32 cellular contexts compared by ENCODE assay signal in the genomic region with DNA sequence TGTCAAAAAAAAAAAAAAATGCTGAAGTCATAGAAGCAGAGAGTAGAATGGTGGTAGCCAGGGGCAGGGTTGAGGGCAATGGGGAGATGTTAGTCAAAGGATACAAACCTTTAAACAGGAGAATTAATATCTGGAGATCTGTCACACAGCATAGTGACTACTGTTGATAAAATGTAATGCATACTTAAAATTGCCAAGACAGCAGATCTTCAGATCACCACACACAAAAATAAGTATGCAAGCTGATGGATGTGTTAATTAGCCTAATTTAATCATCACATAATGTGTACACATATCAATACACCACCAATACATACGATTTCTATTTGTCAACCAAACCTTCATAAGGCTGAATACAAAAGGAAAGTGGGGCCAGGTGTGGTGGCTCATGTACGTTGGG.
DNase-seq lines count a peak whose midpoint lies in the region; ATAC-seq, FAIRE-seq and TF ChIP-seq lines count a peak whose summit lies in the region.
"Had no signal": no experiment of that assay in that cellular context is flagged by ENCODE, and none has a peak within 500 bp of the region (broad histone marks: within the 10 kb centered on the region; RNA-seq: fewer than 3 reads in every experiment).

No MANE protein-coding gene starts in this region.

- no peak overlapping the region for H2AFZ ChIP-seq in HepG2 (ENCODE audit: low read length)

- peaks cover 0 to 9% of the 10 kb centered on the region in 2 experiments; a peak in 1 of 5 replicates for H3K27me3 ChIP-seq in HepG2 (ENCODE audit: control insufficient read depth in 1 of 2, insufficient read depth in 2 of 2, low read length in 2 of 2)
- peaks cover 0 to under 1% of the 10 kb centered on the region in 2 donors for H3K27me3 ChIP-seq in right lobe of liver

- TF ChIP-seq CTCF in HepG2 (CRISPR knock-in tag; IDR thresholded peaks at IDR 0.05) (no peak), right lobe of liver (IDR thresholded peaks at IDR 0.05) (no peak), A549 (IDR thresholded peaks at IDR 0.05) (no peak)

- H3K36me3 ChIP-seq in HepG2 (replicated peaks in 1 of 2; ENCODE audit: control insufficient read depth in 1 of 2, insufficient read depth in 2 of 2, low read length in 2 of 2) (no peaks in the 10 kb centered on the region), right lobe of liver (no peaks in the 10 kb centered on the region)
- H3K36me3 ChIP-seq: BE2C; BLaER1; BLaER1 treated with 17β-estradiol and CSF1 and Interleukin-3, amounts not matched to agents 10 nM and 100 nM had no signal

- CTCF ChIA-PET in HepG2 (lab: Yijun Ruan, JAX; ENCODE audit: low intra/inter-chr PET ratio, low total read pairs) (no interaction called here), A549 (lab: Yijun Ruan, JAX) (interaction anchor here (0.9 to 8.3 kb wide), 3 partner anchors 6 to 58 kb away, joined by 3 to 86 read pairs (median 4); no protein-coding TSS in a partner anchor)

- in situ Hi-C loops in HepG2 (cut with HindIII; ENCODE audit: extremely low pct_ligation_motif_present, low pct_unique_long_range_greater_than_20kb) = no loop called here

- no peaks in the 10 kb centered on the region for H3K9me3 ChIP-seq in HepG2 (ENCODE audit: low read length)
- H3K9me3 ChIP-seq in right lobe of liver = no peaks in the 10 kb centered on the region
- no peaks in the 10 kb centered on the region for H3K9me3 ChIP-seq in A549
- H3K9me3 ChIP-seq: BE2C, BLaER1, Caco-2 had no signal

- TF ChIP-seq EP300 in HepG2 (IDR thresholded peaks at IDR 0.05; ENCODE audit: low read depth in 2 of 2, low read length in 2 of 2) (no peak), HepG2 (CRISPR knock-in tag; IDR thresholded peaks at IDR 0.05; ENCODE audit: borderline replicate concordance) (no peak), A549 (IDR thresholded peaks at IDR 0.05) (no peak)

- peaks cover 1% of the 10 kb centered on the region; the same call in 1 of the 2 replicates for H4K20me1 ChIP-seq in HepG2 (ENCODE audit: insufficient read depth, low read length)
- H4K20me1 ChIP-seq: BLaER1 had no signal

- 4% methylated on average over 2 of the region's 2 CpGs for WGBS in HepG2 (ENCODE audit: low lambda C conversion rate)
- WGBS in right lobe of liver (ENCODE audit: insufficient coverage, low coverage, low lambda C conversion rate, missing lambda C conversion rate) = 20% methylated on average over 2 of the region's 2 CpGs
- WGBS in A549 (ENCODE audit: missing lambda C conversion rate) = 4% methylated on average over 2 of the region's 2 CpGs

- no peak overlapping the region for H3K9ac ChIP-seq in HepG2 (ENCODE audit: insufficient read depth, low read depth, low read length)
- H3K9ac ChIP-seq: BLaER1; BLaER1 treated with 17β-estradiol and CSF1 and Interleukin-3, amounts not matched to agents 10 nM and 100 nM had no signal

- no TSS peak for BruUV-seq in HepG2 (replicated peaks; lab: Mats Ljungman, UMichigan)

- DNase-seq in HepG2 (ENCODE audit: low spot score) (no peak), right lobe of liver (no peak), A549 (ENCODE audit: low read depth in 1 of 2, low spot score in 1 of 2) (no peak), HTR-8/SVneo (ENCODE audit: insufficient read length, low spot score) (no peak), NCI-H2196 (lab: John Stamatoyannopoulos, UW; ENCODE audit: unreplicated experiment) (no peak), NCI-H748 (lab: John Stamatoyannopoulos, UW; ENCODE audit: unreplicated experiment) (no peak)
- DNase-seq: 8988T; ACHN; AML-193; BE2C; C1 segment of cervical spinal cord; Caco-2; Calu3; CD4-positive, alpha-beta memory T cell; CD4-positive, alpha-beta T cell; CD4-positive, CD25-positive, alpha-beta regulatory T cell; CD8-positive, alpha-beta memory T cell; CD8-positive, alpha-beta T cell; COR-L47; DMS 273 treated with DMSO at 0.1 percent for 48 hours; DMS153; DMS53; DMS79; DMS79 treated with DMSO at 0.1 percent for 48 hours; DND-41; EL had no signal

- no peak for FAIRE-seq in HepG2 (lab: Jason Lieb, UNC)
- no peak for FAIRE-seq in A549 (lab: Jason Lieb, UNC)
- FAIRE-seq in HTR-8/SVneo (lab: Jason Lieb, UNC) = peak; percentile 73
- FAIRE-seq: A204.1, D721Med had no signal

- H3K4me1 ChIP-seq in HepG2 (ENCODE audit: insufficient read depth, low read length) (no peaks in the 10 kb centered on the region), right lobe of liver (no peaks in the 10 kb centered on the region), A549 (no peaks in the 10 kb centered on the region)
- H3K4me1 ChIP-seq: BE2C had no signal

- TF ChIP-seq POLR2A in HepG2 (IDR thresholded peaks at IDR 0.05; ENCODE audit: insufficient read depth in 1 of 2, low read depth in 2 of 2, low read length in 2 of 2) (no peak), right lobe of liver (IDR thresholded peaks at IDR 0.05) (no peak), A549 (IDR thresholded peaks at IDR 0.05; ENCODE audit: low read length) (no peak)

- no peak for TF ChIP-seq RAD21 in HepG2 (CRISPR knock-in tag; IDR thresholded peaks at IDR 0.05)
- TF ChIP-seq RAD21 in A549 (conservative IDR thresholded peaks at IDR 0.05 in 1 of 2, IDR thresholded peaks at IDR 0.05 in 1 of 2) = no peak

- H3K27ac ChIP-seq in HepG2 (ENCODE audit: extremely low read length, insufficient read depth, low read length) (no peak overlapping the region), right lobe of liver (no peak overlapping the region), A549 (no peak overlapping the region)
- H3K27ac ChIP-seq: 22Rv1; BLaER1; BLaER1 treated with 17β-estradiol and CSF1 and Interleukin-3, amounts not matched to agents 10 nM and 100 nM; C4-2B had no signal

- H3K4me2 ChIP-seq in HepG2 (ENCODE audit: low read depth, low read length) = no peak overlapping the region
- H3K4me2 ChIP-seq in A549 = no peak overlapping the region
- H3K4me2 ChIP-seq: BLaER1; BLaER1 treated with 17β-estradiol and CSF1 and Interleukin-3, amounts not matched to agents 10 nM and 100 nM had no signal

- H3K4me3 ChIP-seq in HepG2 (replicated peaks in 1 of 3; ENCODE audit: insufficient read depth in 1 of 3, low read depth in 2 of 3, low read length in 3 of 3) (no peak overlapping the region), right lobe of liver (no peak overlapping the region), A549 (no peak overlapping the region)
- H3K4me3 ChIP-seq: BLaER1; BLaER1 treated with 17β-estradiol and CSF1 and Interleukin-3, amounts not matched to agents 10 nM and 100 nM had no signal

- no peaks in the 10 kb centered on the region for H3K79me2 ChIP-seq in HepG2 (ENCODE audit: insufficient read depth, low read length)

- POLR2A ChIA-PET in HepG2 (lab: Yijun Ruan, JAX) (no interaction called here), A549 (lab: Yijun Ruan, JAX) (no interaction called here)

- intact Hi-C loops in HepG2 (cut with micrococcal nuclease; ENCODE audit: unreplicated experiment) (no loop called here), right lobe of liver (cut with DNase I) (no loop called here)

- ATAC-seq in HepG2 (no peak), right lobe of liver (no peak), A549 (no peak)
- ATAC-seq: CD8-positive, alpha-beta T cell had no signal

TF ChIP-seq in A549, 52 proteins besides CTCF, POLR2A, EP300 and RAD21:
- TF ChIP-seq MAFK (IDR thresholded peaks at IDR 0.05; ENCODE audit: partially characterized antibody) = peak; percentile 34
- TF ChIP-seq, protein P1, sequence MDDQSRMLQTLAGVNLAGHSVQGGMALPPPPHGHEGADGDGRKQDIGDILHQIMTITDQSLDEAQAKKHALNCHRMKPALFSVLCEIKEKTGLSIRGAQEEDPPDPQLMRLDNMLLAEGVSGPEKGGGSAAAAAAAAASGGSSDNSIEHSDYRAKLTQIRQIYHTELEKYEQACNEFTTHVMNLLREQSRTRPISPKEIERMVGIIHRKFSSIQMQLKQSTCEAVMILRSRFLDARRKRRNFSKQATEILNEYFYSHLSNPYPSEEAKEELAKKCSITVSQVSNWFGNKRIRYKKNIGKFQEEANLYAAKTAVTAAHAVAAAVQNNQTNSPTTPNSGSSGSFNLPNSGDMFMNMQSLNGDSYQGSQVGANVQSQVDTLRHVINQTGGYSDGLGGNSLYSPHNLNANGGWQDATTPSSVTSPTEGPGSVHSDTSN (IDR thresholded peaks at IDR 0.05) = no peak
